Comparison of ENCODE assay signal across 23 cellular contexts in the genomic region with DNA sequence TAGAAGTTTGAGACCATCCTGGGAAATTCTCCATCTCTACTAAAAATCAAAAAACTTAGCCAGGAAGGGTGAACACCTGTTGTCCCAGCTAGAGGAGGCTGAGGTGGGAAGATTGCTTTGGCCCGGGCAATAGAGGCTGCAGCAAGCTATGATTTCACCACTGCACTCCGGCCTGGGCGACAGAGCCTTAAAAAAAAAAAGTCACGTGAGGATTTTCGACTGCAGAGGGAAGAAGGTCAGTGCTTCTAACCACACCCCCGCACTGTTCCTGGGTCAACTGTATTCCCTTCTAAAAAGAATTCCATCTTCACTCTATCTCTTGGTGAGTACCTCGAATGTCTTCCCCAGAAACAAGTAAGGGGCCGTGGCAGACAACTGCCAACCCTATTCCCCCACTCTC. TPM values are rescaled to one million over a fixed set of nuclear protein-coding genes. Genes with fewer than 3 reads are reported as not detected.
A peak's percentile ranks its signal among the peaks of the same experiment; 100 is the strongest.
DNase-seq lines count a peak whose midpoint lies in the region; ATAC-seq and TF ChIP-seq lines count a peak whose summit lies in the region.
"Had no signal": no experiment of that assay in that cellular context is flagged by ENCODE, and none has a peak within 500 bp of the region (broad histone marks: within the 10 kb centered on the region; RNA-seq: fewer than 3 reads in every experiment).

No MANE protein-coding gene starts in this region.

- TF ChIP-seq CTCF in lower lobe of right lung (IDR thresholded peaks at IDR 0.05) (no peak), tibial nerve (IDR thresholded peaks at IDR 0.05) (no peak)

- no peak overlapping the region for H3K4me3 Mint-ChIP-seq in activated T-cell treated with anti-CD3 and anti-CD28 coated beads, Interleukin-2, amount 50 U/mL, for 24 hours
- H3K4me3 Mint-ChIP-seq: CD14-positive monocyte; CD4-positive, alpha-beta T cell had no signal

- H3K27ac ChIP-seq in angular gyrus (ENCODE audit: low read depth, low read length) (peak overlapping the region; percentile 20), lower lobe of right lung (no peak overlapping the region), tibial nerve (peak overlapping the region; percentile 36 to 81 (median 63))
- H3K27ac ChIP-seq: A549, GM23248 had no signal

- H3K27me3 ChIP-seq in lower lobe of right lung (ENCODE audit: low read depth), result no peaks in the 10 kb centered on the region
- H3K27me3 ChIP-seq in tibial nerve, result no peaks in the 10 kb centered on the region
- H3K27me3 ChIP-seq: BE2C; BLaER1 treated with 17β-estradiol and CSF1 and Interleukin-3, amounts not matched to agents 10 nM and 100 nM had no signal

- peaks cover 99% of the 10 kb centered on the region for H3K36me3 ChIP-seq in lower lobe of right lung
- H3K36me3 ChIP-seq in tibial nerve, result peaks cover 0 to 77% (median 0%) of the 10 kb centered on the region in 3 donors

- no peaks in the 10 kb centered on the region for H3K27me3 Mint-ChIP-seq in activated T-cell treated with anti-CD3 and anti-CD28 coated beads, Interleukin-2, amount 50 U/mL, for 24 hours
- H3K27me3 Mint-ChIP-seq: CD4-positive, alpha-beta T cell had no signal

- H3K4me1 ChIP-seq in lower lobe of right lung (no peaks in the 10 kb centered on the region), tibial nerve (peaks cover 0 to 28% (median 7%) of the 10 kb centered on the region in 4 donors)
- H3K4me1 ChIP-seq: BE2C had no signal

- ATAC-seq in lower lobe of right lung (peak; percentile 43 to 71), HG03469 (IDR thresholded peaks at IDR 0.05; ENCODE audit: unreplicated experiment) (no peak)
- ATAC-seq: A549, GM12878 had no signal

- H3K27ac Mint-ChIP-seq in activated T-cell treated with anti-CD3 and anti-CD28 coated beads, Interleukin-2, amount 50 U/mL, for 24 hours, result no peak overlapping the region

- H3K4me3 ChIP-seq in lower lobe of right lung, result no peak overlapping the region
- no peak overlapping the region for H3K4me3 ChIP-seq in tibial nerve
- H3K4me3 ChIP-seq: A549; BLaER1 treated with 17β-estradiol and CSF1 and Interleukin-3, amounts not matched to agents 10 nM and 100 nM; GM12878; GM23248 had no signal

- WGBS in tibial nerve, 2 donors, result 52 to 64% methylated on average over 8 of the region's 8 CpGs

- no peaks in the 10 kb centered on the region for H3K9me3 Mint-ChIP-seq in activated T-cell treated with anti-CD3 and anti-CD28 coated beads, Interleukin-2, amount 50 U/mL, for 24 hours
- H3K9me3 Mint-ChIP-seq: CD14-positive monocyte; CD4-positive, alpha-beta T cell had no signal

- H3K9me3 ChIP-seq in lower lobe of right lung (no peaks in the 10 kb centered on the region), tibial nerve (no peaks in the 10 kb centered on the region)
- H3K9me3 ChIP-seq: A549; BE2C; BLaER1 treated with 17β-estradiol and CSF1 and Interleukin-3, amounts not matched to agents 10 nM and 100 nM had no signal

- no peak for TF ChIP-seq EP300 in tibial nerve (IDR thresholded peaks at IDR 0.05)

- peak; percentile 23 for DNase-seq in MV-4-11 (lab: John Stamatoyannopoulos, UW)
- no peak for DNase-seq in lower lobe of right lung
- DNase-seq in tibial nerve (ENCODE audit: low spot score in 2 of 2), result no peak
- no peak for DNase-seq in NCI-H748 treated with DMSO at 0.1 percent for 48 hours (lab: John Stamatoyannopoulos, UW)
- DNase-seq in activated T-cell treated with anti-CD3 and anti-CD28 coated beads, Interleukin-2, amount 50 U/mL, for 24 hours, result no peak
- no peak for DNase-seq in GM03348 (ENCODE audit: low spot score)
- DNase-seq: 8988T; ACHN; AML-193; BE2C; Calu3; CD4-positive, alpha-beta T cell; COR-L47; DND-41; GM23248; H7; HCEC 1CT had no signal

- peaks cover 87% of the 10 kb centered on the region for H3K36me3 Mint-ChIP-seq in activated T-cell treated with anti-CD3 and anti-CD28 coated beads, Interleukin-2, amount 50 U/mL, for 24 hours (ENCODE audit: low read depth)

- TF ChIP-seq POLR2A in tibial nerve (IDR thresholded peaks at IDR 0.05), result no peak

- peaks cover 6% of the 10 kb centered on the region for H3K4me1 Mint-ChIP-seq in activated T-cell treated with anti-CD3 and anti-CD28 coated beads, Interleukin-2, amount 50 U/mL, for 24 hours (ENCODE audit: low read depth)
- H3K4me1 Mint-ChIP-seq: CD14-positive monocyte had no signal

- intact Hi-C loops in lower lobe of right lung (cut with DNase I), result no loop called here

RNA-seq across cellular contexts. Expression of a gene that starts 31.3 kb away (rescaled TPM):
- 76.9 TPM for total RNA-seq in lower lobe of right lung
- total RNA-seq in tibial nerve, result 10 to 100 TPM; 30.6 to 50.9 (median 42.6) TPM

RNA-seq across cellular contexts. Expression of a gene that starts 49.9 kb away (rescaled TPM):
- total RNA-seq in lower lobe of right lung, result 42.6 TPM
- total RNA-seq in tibial nerve, result 10 to 100 TPM; 41.9 to 55.1 (median 50.9) TPM
